Comparison of ENCODE assay signal across 8 cellular contexts in genomic region chr2:136765256-136765735, GRCh38. TPM values are rescaled to one million over a fixed set of nuclear protein-coding genes. Genes with fewer than 3 reads are reported as not detected.
A peak's percentile ranks its signal among the peaks of the same experiment; 100 is the strongest.
DNase-seq lines count a peak whose midpoint lies in the region; ATAC-seq and TF ChIP-seq lines count a peak whose summit lies in the region.

TSS of gene THSD7B (plus strand) at chr2:136765545. CDS start at chr2:136882179, 116,634 bp downstream.

- no peaks in the 10 kb centered on the region for H3K9me3 Mint-ChIP-seq in endothelial cell (ENCODE audit: unreplicated experiment)
- peaks cover 0 to 7% (median 0%) of the 10 kb centered on the region in 9 donors for H3K9me3 Mint-ChIP-seq in naive thymus-derived CD8-positive, alpha-beta T cell
- H3K9me3 Mint-ChIP-seq in CD8-positive, alpha-beta memory T cell, result no peaks in the 10 kb centered on the region

- no peak for TF ChIP-seq CTCF in endothelial cell (IDR thresholded peaks at IDR 0.05; ENCODE audit: unreplicated experiment)

- peaks cover 10% of the 10 kb centered on the region for H3K4me1 Mint-ChIP-seq in endothelial cell (ENCODE audit: unreplicated experiment)
- H3K4me1 Mint-ChIP-seq in naive thymus-derived CD8-positive, alpha-beta T cell, result peaks cover 2 to 12% (median 5%) of the 10 kb centered on the region in 4 donors
- peaks cover 0 to 9% (median 0%) of the 10 kb centered on the region in 3 donors for H3K4me1 Mint-ChIP-seq in CD8-positive, alpha-beta memory T cell

- peaks cover 13% of the 10 kb centered on the region for H3K27me3 Mint-ChIP-seq in endothelial cell (ENCODE audit: unreplicated experiment)
- H3K27me3 Mint-ChIP-seq in naive thymus-derived CD8-positive, alpha-beta T cell, result peaks cover 45 to 78% (median 53%) of the 10 kb centered on the region in 5 donors
- H3K27me3 Mint-ChIP-seq in CD8-positive, alpha-beta memory T cell, result peaks cover 26 to 70% of the 10 kb centered on the region in 2 donors

- in situ Hi-C loops in HAP-1 (cut with MboI; ENCODE audit: low sequenced_read_pairs) (no loop called here), KBM-7 (cut with MboI; ENCODE audit: low pct_unique_long_range_greater_than_20kb, low sequenced_read_pairs) (no loop called here)

- H3K4me3 ChIP-seq in ACC112 (ENCODE audit: low read depth, low read length), result peak within 1 kb of the TSS; percentile 66
- H3K4me3 ChIP-seq in HAP-1, result peak within 1 kb of the TSS; percentile 43
- no peak within 1 kb of the TSS for H3K4me3 ChIP-seq in CD8-positive, alpha-beta memory T cell (ENCODE audit: low read length)

- no peaks in the 10 kb centered on the region for H3K36me3 Mint-ChIP-seq in endothelial cell (ENCODE audit: low read depth, unreplicated experiment)
- peaks cover 0 to 4% (median 0%) of the 10 kb centered on the region in 3 donors for H3K36me3 Mint-ChIP-seq in naive thymus-derived CD8-positive, alpha-beta T cell
- H3K36me3 Mint-ChIP-seq in CD8-positive, alpha-beta memory T cell, result no peaks in the 10 kb centered on the region

- H3K27me3 ChIP-seq in ACC112 (ENCODE audit: insufficient read depth, low read length) (peaks cover 64% of the 10 kb centered on the region), HAP-1 (ENCODE audit: low read depth) (peaks cover 4% of the 10 kb centered on the region)
- H3K27me3 ChIP-seq in CD8-positive, alpha-beta memory T cell (ENCODE audit: insufficient read depth, low read length, poor library complexity, severe bottlenecking), result no peaks in the 10 kb centered on the region

- no peaks in the 10 kb centered on the region for H3K9me3 ChIP-seq in HAP-1
- no peaks in the 10 kb centered on the region for H3K9me3 ChIP-seq in CD8-positive, alpha-beta memory T cell (ENCODE audit: low read length)

- H3K4me1 ChIP-seq in ACC112 (ENCODE audit: control insufficient read depth, insufficient read depth, low read length, unreplicated experiment) (no peaks in the 10 kb centered on the region), HAP-1 (no peaks in the 10 kb centered on the region; the same call in 1 of the 2 replicates)
- H3K4me1 ChIP-seq in CD8-positive, alpha-beta memory T cell (ENCODE audit: insufficient read depth, low read length), result no peaks in the 10 kb centered on the region

- CTCF ChIA-PET in CD8-positive, alpha-beta memory T cell (lab: Charles Lee), result no interaction called here

- peak within 1 kb of the TSS; percentile 33 for H3K27ac Mint-ChIP-seq in endothelial cell (ENCODE audit: unreplicated experiment)
- H3K27ac Mint-ChIP-seq in naive thymus-derived CD8-positive, alpha-beta T cell, result peak within 1 kb of the TSS in 1 of 10 donors; percentile 36
- H3K27ac Mint-ChIP-seq in CD8-positive, alpha-beta memory T cell, result no peak within 1 kb of the TSS

- DNase-seq in HAP-1 (ENCODE audit: low spot score in 2 of 2) (peak in 1 of 2 experiments; percentile 29), endothelial cell (ENCODE audit: low spot score) (no peak), A172 (ENCODE audit: low spot score) (no peak), NCI-H1694 treated with DMSO at 0.1 percent for 48 hours (lab: John Stamatoyannopoulos, UW) (no peak), KBM-7 (no peak)
- no peak for DNase-seq in naive thymus-derived CD8-positive, alpha-beta T cell
- DNase-seq in CD8-positive, alpha-beta memory T cell, result no peak

- ATAC-seq in naive thymus-derived CD8-positive, alpha-beta T cell, result no peak

- peak within 1 kb of the TSS; percentile 10 for H2AFZ ChIP-seq in ACC112 (ENCODE audit: low read length, unreplicated experiment)

- no peak within 1 kb of the TSS for H3K27ac ChIP-seq in ACC112 (ENCODE audit: low read depth, low read length)
- H3K27ac ChIP-seq in CD8-positive, alpha-beta memory T cell (ENCODE audit: low read depth, low read length), result no peak within 1 kb of the TSS

- no peaks in the 10 kb centered on the region for H3K79me2 ChIP-seq in ACC112 (ENCODE audit: control insufficient read depth, insufficient read depth, low read length, unreplicated experiment)

- no peaks in the 10 kb centered on the region for H3K36me3 ChIP-seq in ACC112 (ENCODE audit: insufficient read depth, low read length)
- no peaks in the 10 kb centered on the region for H3K36me3 ChIP-seq in HAP-1 (replicated peaks)
- H3K36me3 ChIP-seq in CD8-positive, alpha-beta memory T cell (ENCODE audit: insufficient read depth, low read length), result no peaks in the 10 kb centered on the region

- peak within 1 kb of the TSS; percentile 92 for H3K4me3 Mint-ChIP-seq in endothelial cell (ENCODE audit: unreplicated experiment)
- H3K4me3 Mint-ChIP-seq in naive thymus-derived CD8-positive, alpha-beta T cell, result peak within 1 kb of the TSS in 6 of 10 donors; percentile 14 to 75 (median 46)
- H3K4me3 Mint-ChIP-seq in CD8-positive, alpha-beta memory T cell, result peak within 1 kb of the TSS in 2 of 7 donors; percentile 22 to 32

- POLR2A ChIA-PET in naive thymus-derived CD8-positive, alpha-beta T cell (lab: Charles Lee), result no interaction called here
- POLR2A ChIA-PET in CD8-positive, alpha-beta memory T cell (lab: Charles Lee), result no interaction called here

RNA-seq across cellular contexts. Expression of gene THSD7B, which starts in this region (rescaled TPM):
- total RNA-seq in endothelial cell (ENCODE audit: unreplicated experiment), result 10.5 TPM
- not detected for total RNA-seq in naive thymus-derived CD8-positive, alpha-beta T cell
- not detected for polyA plus RNA-seq in naive thymus-derived CD8-positive, alpha-beta T cell
- 0.02 TPM in 1 of 2 replicates, not detected in the other for total RNA-seq in A172 (2014; rRNA removed; shearing (Covaris generic))
- total RNA-seq in CD8-positive, alpha-beta memory T cell, result not detected
- polyA plus RNA-seq in CD8-positive, alpha-beta memory T cell, result not detected
